In genomic region chr3:104631254-104631653, GRCh38 we compare ENCODE assay signal across 19 cellular contexts.
A peak's percentile ranks its signal among the peaks of the same experiment; 100 is the strongest.
DNase-seq lines count a peak whose midpoint lies in the region; ATAC-seq, FAIRE-seq and TF ChIP-seq lines count a peak whose summit lies in the region.
"Had no signal": no experiment of that assay in that cellular context is flagged by ENCODE, and none has a peak within 500 bp of the region (broad histone marks: within the 10 kb centered on the region; RNA-seq: fewer than 3 reads in every experiment).

No MANE protein-coding gene starts in this region.

- H3K27ac ChIP-seq in A549 (no peak overlapping the region), HEK293 (ENCODE audit: extremely low read depth, low read depth, low read length) (no peak overlapping the region)

- H3K4me3 ChIP-seq in A549 = no peak overlapping the region
- H3K4me3 ChIP-seq in HEK293 (ENCODE audit: low read depth, low read length) = no peak overlapping the region

- CTCF ChIA-PET in A549 (lab: Yijun Ruan, JAX) = no interaction called here
- CTCF ChIA-PET in HEK293 (lab: Yijun Ruan, JAX) = no interaction called here

- H3K9me3 ChIP-seq in A549 (no peaks in the 10 kb centered on the region; the same call in 2 of the 3 replicates), HEK293 (ENCODE audit: control insufficient read depth, insufficient read depth, low read depth, low read length) (no peaks in the 10 kb centered on the region)

- H3K27me3 Mint-ChIP-seq in naive B cell (peaks cover 0 to 4% (median 0%) of the 10 kb centered on the region in 3 donors), HFFc6 (ENCODE audit: insufficient read depth) (no peaks in the 10 kb centered on the region)
- H3K27me3 Mint-ChIP-seq in activated T-cell treated with anti-CD3 and anti-CD28 coated beads, Interleukin-2, amount 50 U/mL, for 24 hours = peaks cover 3% of the 10 kb centered on the region

- H3K36me3 ChIP-seq in HEK293 (ENCODE audit: control insufficient read depth in 2 of 2, insufficient read depth in 1 of 2, low read length in 2 of 2) = no peaks in the 10 kb centered on the region

- H3K4me1 Mint-ChIP-seq in naive B cell (peaks cover 0 to 5% (median 0%) of the 10 kb centered on the region in 3 donors), HFFc6 (ENCODE audit: low read depth) (peaks cover 44% of the 10 kb centered on the region)
- no peaks in the 10 kb centered on the region for H3K4me1 Mint-ChIP-seq in activated T-cell treated with anti-CD3 and anti-CD28 coated beads, Interleukin-2, amount 50 U/mL, for 24 hours (ENCODE audit: low read depth)
- H3K4me1 Mint-ChIP-seq: CD4-positive, alpha-beta memory T cell had no signal

- peaks cover 0 to 8% of the 10 kb centered on the region in 2 donors for H3K36me3 Mint-ChIP-seq in naive B cell
- no peaks in the 10 kb centered on the region for H3K36me3 Mint-ChIP-seq in activated T-cell treated with anti-CD3 and anti-CD28 coated beads, Interleukin-2, amount 50 U/mL, for 24 hours (ENCODE audit: low read depth)
- H3K36me3 Mint-ChIP-seq in HFFc6 (ENCODE audit: low read depth) = peaks cover 25% of the 10 kb centered on the region
- H3K36me3 Mint-ChIP-seq: CD4-positive, alpha-beta memory T cell had no signal

- no peak for FAIRE-seq in A549 (lab: Jason Lieb, UNC)
- FAIRE-seq: GM12891, GM18507, H1 had no signal

- POLR2A ChIA-PET in A549 (lab: Yijun Ruan, JAX) (no interaction called here), HEK293 (lab: Yijun Ruan, JAX) (no interaction called here)

- H3K4me3 Mint-ChIP-seq in naive B cell (no peak overlapping the region), HFFc6 (no peak overlapping the region)
- no peak overlapping the region for H3K4me3 Mint-ChIP-seq in activated T-cell treated with anti-CD3 and anti-CD28 coated beads, Interleukin-2, amount 50 U/mL, for 24 hours
- H3K4me3 Mint-ChIP-seq: CD4-positive, alpha-beta memory T cell had no signal

- no peak for TF ChIP-seq RAD21 in A549 (conservative IDR thresholded peaks at IDR 0.05 in 1 of 2, IDR thresholded peaks at IDR 0.05 in 1 of 2)

- DNase-seq in A549 (ENCODE audit: low read depth in 1 of 2, low spot score in 1 of 2) (no peak), naive B cell (no peak), iPS-NIHi11 (ENCODE audit: low spot score) (no peak), HFFc6 (no peak)
- DNase-seq in activated T-cell treated with anti-CD3 and anti-CD28 coated beads, Interleukin-2, amount 50 U/mL, for 24 hours = no peak
- DNase-seq: 8988T; C1 segment of cervical spinal cord; Calu3; CD4-positive, alpha-beta memory T cell; COR-L47; DMS53; DMS79 treated with DMSO at 0.1 percent for 48 hours; GF-D8; H7; HCEC 1CT had no signal

- H3K9me3 Mint-ChIP-seq in naive B cell (peaks cover 4 to 20% (median 8%) of the 10 kb centered on the region in 7 donors), HFFc6 (peaks cover 20% of the 10 kb centered on the region)
- H3K9me3 Mint-ChIP-seq in activated T-cell treated with anti-CD3 and anti-CD28 coated beads, Interleukin-2, amount 50 U/mL, for 24 hours = no peaks in the 10 kb centered on the region

- no peak for TF ChIP-seq EP300 in A549 (IDR thresholded peaks at IDR 0.05)

- TF ChIP-seq POLR2A in A549 (IDR thresholded peaks at IDR 0.05; ENCODE audit: low read length) = no peak

- H3K4me1 ChIP-seq in A549 = peaks cover 6% of the 10 kb centered on the region; the same call in 1 of the 3 replicates
- no peaks in the 10 kb centered on the region for H3K4me1 ChIP-seq in HEK293 (ENCODE audit: control insufficient read depth, insufficient read depth, low read length)

- ATAC-seq in A549 (no peak), naive B cell (ENCODE audit: low read depth in 2 of 2) (peak; percentile 37 to 48)

- no peak overlapping the region for H3K4me2 ChIP-seq in A549

- TF ChIP-seq CTCF in A549 (IDR thresholded peaks at IDR 0.05) = no peak
- no peak for TF ChIP-seq CTCF in HEK293 (tag by site-specific recombination; IDR thresholded peaks at IDR 0.05)
- no peak for TF ChIP-seq CTCF in HFFc6 (IDR thresholded peaks at IDR 0.05)

- WGBS in A549 (ENCODE audit: missing lambda C conversion rate) = 0% methylated on average over 1 of the region's 2 CpGs

- peak overlapping the region in 2 of 6 donors; percentile 13 to 27 for H3K27ac Mint-ChIP-seq in naive B cell
- H3K27ac Mint-ChIP-seq in activated T-cell treated with anti-CD3 and anti-CD28 coated beads, Interleukin-2, amount 50 U/mL, for 24 hours = no peak overlapping the region
- H3K27ac Mint-ChIP-seq in HFFc6 = no peak overlapping the region
- H3K27ac Mint-ChIP-seq: CD4-positive, alpha-beta memory T cell had no signal

TF ChIP-seq in A549, 52 proteins besides CTCF, POLR2A, EP300 and RAD21:
- TF ChIP-seq, protein P1, sequence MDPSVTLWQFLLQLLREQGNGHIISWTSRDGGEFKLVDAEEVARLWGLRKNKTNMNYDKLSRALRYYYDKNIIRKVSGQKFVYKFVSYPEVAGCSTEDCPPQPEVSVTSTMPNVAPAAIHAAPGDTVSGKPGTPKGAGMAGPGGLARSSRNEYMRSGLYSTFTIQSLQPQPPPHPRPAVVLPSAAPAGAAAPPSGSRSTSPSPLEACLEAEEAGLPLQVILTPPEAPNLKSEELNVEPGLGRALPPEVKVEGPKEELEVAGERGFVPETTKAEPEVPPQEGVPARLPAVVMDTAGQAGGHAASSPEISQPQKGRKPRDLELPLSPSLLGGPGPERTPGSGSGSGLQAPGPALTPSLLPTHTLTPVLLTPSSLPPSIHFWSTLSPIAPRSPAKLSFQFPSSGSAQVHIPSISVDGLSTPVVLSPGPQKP (IDR thresholded peaks at IDR 0.05; ENCODE audit: low read depth, low read length) = no peak
- TF ChIP-seq ZFP36 (IDR thresholded peaks at IDR 0.05; ENCODE audit: borderline replicate concordance, partially characterized antibody) (peak; percentile 58), TP53 (CRISPR knock-in tag; IDR thresholded peaks at IDR 0.05) (no peak), MAX (IDR thresholded peaks at IDR 0.05) (no peak), MAFK (IDR thresholded peaks at IDR 0.05; ENCODE audit: partially characterized antibody) (no peak)

TF ChIP-seq in HEK293, 187 proteins besides CTCF, POLR2A, EP300 and RAD21:
- TF ChIP-seq ZNF585B (tag by site-specific recombination; IDR thresholded peaks at IDR 0.05) = peak; percentile 75
- peak; percentile 79; the same call in 1 of the 2 replicates for TF ChIP-seq TRIM28 (IDR thresholded peaks at IDR 0.05; ENCODE audit: borderline replicate concordance, low read length)
- TF ChIP-seq ZNF2 (tag by site-specific recombination; IDR thresholded peaks at IDR 0.05) = no peak

Comparison
In these comparisons a context has a peak if more than half of its experiments do, and no peak if none do; other contexts are left out.
1. ATAC-seq: peak in naive B cell (2 of 2); none in A549 (0 of 2).